Comparison of ENCODE assay signal across 8 cellular contexts in the genomic region with DNA sequence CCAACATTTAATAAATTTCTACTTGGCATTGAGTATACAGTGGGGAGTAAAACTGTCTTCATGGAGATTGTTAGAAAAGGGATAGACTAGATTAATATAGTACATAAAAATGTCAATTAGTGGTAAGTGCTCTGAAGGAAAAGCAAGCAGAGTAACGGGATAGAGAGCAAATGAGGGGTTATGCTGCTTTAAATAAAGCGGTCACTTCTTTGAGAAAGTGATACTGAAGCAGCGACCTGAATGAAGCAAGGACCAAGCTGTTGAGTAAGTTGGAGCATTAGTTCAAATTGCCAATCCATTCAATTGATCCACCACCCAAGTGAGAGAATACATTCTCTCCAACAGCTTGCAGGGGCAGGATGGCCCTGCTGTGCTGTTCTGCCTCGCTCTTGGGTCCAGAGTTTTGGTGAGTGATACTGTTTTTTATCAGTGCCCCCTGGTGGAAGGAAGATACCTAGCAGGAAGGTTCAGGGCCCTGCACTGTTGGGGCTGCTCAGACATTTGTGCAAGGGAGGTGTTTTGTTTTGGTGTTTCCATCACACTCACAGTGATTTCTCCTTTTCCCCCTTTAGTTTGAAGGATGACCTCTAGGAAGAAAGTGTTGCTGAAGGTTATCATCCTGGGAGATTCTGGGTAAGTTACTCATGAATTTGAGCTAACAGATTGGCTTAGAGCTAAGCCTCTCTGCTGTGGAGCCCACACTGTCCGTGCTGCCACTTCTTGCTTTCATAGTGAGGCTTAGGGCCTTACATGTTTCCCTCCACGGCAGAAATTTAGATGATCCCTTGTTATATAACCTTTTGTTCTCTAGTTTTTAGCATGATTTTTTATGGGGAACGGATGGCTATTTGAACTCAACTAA.
A peak's percentile ranks its signal among the peaks of the same experiment; 100 is the strongest.
DNase-seq lines count a peak whose midpoint lies in the region; ATAC-seq and TF ChIP-seq lines count a peak whose summit lies in the region.

No MANE protein-coding gene starts in this region.

- peak overlapping the region in 1 of 2 donors; percentile 53 for H3K27ac ChIP-seq in left lung

- peak overlapping the region; percentile 39 for H3K27ac Mint-ChIP-seq in chondrocyte (ENCODE audit: unreplicated experiment)

- CTCF ChIA-PET in AG04449 (lab: Yijun Ruan, JAX), result interaction anchor here (0.6 to 7.2 kb wide), 41 partner anchors 8 to 603 kb away, joined by 3 to 134 read pairs (median 6); a partner anchor contains a TSS

- intact Hi-C loops in left lung (cut with DNase I), result no loop called here

- H3K9me3 Mint-ChIP-seq in chondrocyte (ENCODE audit: low read depth), result no peaks in the 10 kb centered on the region

- peaks cover 0 to 44% of the 10 kb centered on the region in 2 donors for H3K36me3 ChIP-seq in left lung

- H3K4me3 ChIP-seq in AG04449 (ENCODE audit: low read depth, low read length), result no peak overlapping the region; the same call in 1 of the 2 replicates
- no peak overlapping the region for H3K4me3 ChIP-seq in left lung

- ATAC-seq in GM18498 (IDR thresholded peaks at IDR 0.05; ENCODE audit: unreplicated experiment) (peak; percentile 83), HG03025 (IDR thresholded peaks at IDR 0.05; ENCODE audit: low FRiP score, unreplicated experiment) (peak; percentile 76), left lung (peak; percentile 96)

- H3K4me3 Mint-ChIP-seq in chondrocyte (ENCODE audit: unreplicated experiment), result no peak overlapping the region

- H3K27me3 ChIP-seq in left lung, result no peaks in the 10 kb centered on the region

- H3K9me3 ChIP-seq in left lung, result no peaks in the 10 kb centered on the region

- POLR2A ChIA-PET in AG04449 (lab: Yijun Ruan, JAX), result interaction anchor here (0.7 to 0.8 kb wide), 2 partner anchors 85 to 177 kb away, joined by 3 read pairs; no protein-coding TSS in a partner anchor

- H3K36me3 Mint-ChIP-seq in chondrocyte (ENCODE audit: low read depth), result peaks cover 17% of the 10 kb centered on the region

- H3K4me1 ChIP-seq in left lung, result peaks cover 0 to 60% of the 10 kb centered on the region in 2 donors

- H3K27me3 Mint-ChIP-seq in chondrocyte (ENCODE audit: low read depth), result no peaks in the 10 kb centered on the region

- TF ChIP-seq CTCF in AG04449 (IDR thresholded peaks at IDR 0.05; ENCODE audit: insufficient read depth, low read length, missing control alignments) (peak; percentile 69), chondrocyte (IDR thresholded peaks at IDR 0.05) (peak; percentile 87), left lung (IDR thresholded peaks at IDR 0.05) (peak; percentile 77 to 88)

- peaks cover 27% of the 10 kb centered on the region for H3K4me1 Mint-ChIP-seq in chondrocyte (ENCODE audit: low read depth)

- DNase-seq in AG04449 (ENCODE audit: low read depth, low spot score) (no peak), NCI-H2196 treated with DMSO at 0.1 percent for 48 hours (lab: John Stamatoyannopoulos, UW; ENCODE audit: unreplicated experiment) (peak; percentile 48), chondrocyte (ENCODE audit: low spot score) (no peak), left lung (no peak)
- DNase-seq in activated CD4-positive, CD25-positive, alpha-beta regulatory T cell treated with anti-CD3 and anti-CD28 coated beads, Interleukin-2, amount 50 U/mL, for 16 hours (ENCODE audit: low read depth, low spot score), result peak; percentile 33
- DNase-seq in stimulated activated CD8-positive, alpha-beta memory T cell treated with anti-CD3 and anti-CD28 coated beads, Interleukin-12 subunit alpha, Interleukin-12 subunit beta, amount 100 ng/mL, for 1 hour (ENCODE audit: low read depth), result peak; percentile 45

Comparison
In these comparisons a context has a peak if more than half of its experiments do, and no peak if none do; other contexts are left out.
1. DNase-seq: peak in NCI-H2196 treated with DMSO at 0.1 percent for 48 hours (single experiment), activated CD4-positive, CD25-positive, alpha-beta regulatory T cell treated with anti-CD3 and anti-CD28 coated beads, Interleukin-2, amount 50 U/mL, for 16 hours (single experiment) and stimulated activated CD8-positive, alpha-beta memory T cell treated with anti-CD3 and anti-CD28 coated beads, Interleukin-12 subunit alpha, Interleukin-12 subunit beta, amount 100 ng/mL, for 1 hour (single experiment); none in AG04449 (single experiment), chondrocyte (single experiment) and left lung (0 of 2).
2. Peak in every context shown above with its lines, with median percentiles within 50 percentile points of each other: CTCF ChIP-seq and ATAC-seq.